5 cellular contexts compared by ENCODE assay signal in the genomic region with DNA sequence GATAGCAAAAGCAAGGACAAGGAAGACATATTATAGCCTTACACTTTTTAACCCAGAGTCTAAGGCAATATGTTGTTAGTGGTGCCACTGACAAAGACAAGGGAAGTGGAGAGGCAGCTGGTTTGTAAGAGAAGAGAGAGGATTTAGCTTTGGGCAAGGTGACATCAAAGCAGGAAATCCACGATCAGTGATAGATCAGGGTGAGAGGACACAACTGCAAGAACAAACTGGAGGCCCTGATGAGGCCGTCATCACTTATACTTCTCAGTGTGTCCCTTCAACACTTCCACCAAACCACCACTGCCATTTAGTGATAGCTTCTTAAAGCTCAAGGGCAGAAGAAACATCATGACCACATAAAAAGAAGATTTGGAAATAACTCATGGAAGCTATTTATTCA. TPM values are rescaled to one million over a fixed set of nuclear protein-coding genes. Genes with fewer than 3 reads are reported as not detected.
"Had no signal": no experiment of that assay in that cellular context is flagged by ENCODE, and none has a peak within 500 bp of the region (broad histone marks: within the 10 kb centered on the region; RNA-seq: fewer than 3 reads in every experiment).

No MANE protein-coding gene starts in this region.

RNA-seq across cellular contexts. Expression of a gene that starts 20.7 kb away (rescaled TPM):
- total RNA-seq: HT-29, IMR-90, K562 had no signal
- polyA plus RNA-seq: IgD-negative memory B cell, IMR-90, K562 had no signal

RNA-seq across cellular contexts. Expression of a gene that starts 30.7 kb away (rescaled TPM):
- total RNA-seq: HT-29, HT1080, IMR-90 had no signal
- polyA plus RNA-seq: IgD-negative memory B cell, IMR-90, K562 had no signal

RNA-seq across cellular contexts. Expression of a gene that starts 46.3 kb away (rescaled TPM):
- total RNA-seq: HT-29, IMR-90, K562 had no signal
- polyA plus RNA-seq: IgD-negative memory B cell, IMR-90, K562 had no signal
